In the genomic region with DNA sequence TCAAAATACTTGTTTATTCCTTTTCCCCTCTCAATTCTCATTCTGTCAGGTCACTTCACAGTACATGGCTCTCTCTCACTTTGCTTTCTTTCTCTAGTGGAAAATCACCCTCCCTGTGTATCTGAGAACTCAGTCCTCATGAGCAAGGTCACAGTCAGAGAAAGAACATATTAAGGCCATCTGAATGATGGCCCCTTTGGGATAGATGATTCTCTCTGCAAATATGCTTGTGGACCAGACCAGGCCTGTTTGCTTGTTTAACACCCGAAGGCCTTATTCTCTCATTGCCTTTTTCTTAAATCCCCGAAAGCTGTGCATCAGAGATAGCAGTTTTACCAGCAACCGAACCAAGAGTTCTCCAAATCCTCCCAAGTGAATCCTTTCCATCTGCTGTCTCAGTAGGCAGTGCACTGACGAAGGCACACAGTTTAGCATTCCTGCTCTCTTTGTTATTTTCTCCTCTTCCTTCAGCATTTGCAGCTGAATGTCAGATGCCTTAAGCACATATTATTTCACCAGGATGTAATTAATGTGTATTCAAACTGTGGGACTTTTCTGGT, we compare ENCODE assay signal across 1 cellular context.
TF ChIP-seq lines count a peak whose summit lies in the region.

No MANE protein-coding gene starts in this region.

TF ChIP-seq in GM23338, 12 proteins besides CTCF, POLR2A, EP300 and RAD21:
- TF ChIP-seq ETS1 (IDR thresholded peaks at IDR 0.05) (no peak), JUNB (IDR thresholded peaks at IDR 0.05; ENCODE audit: unreplicated experiment) (no peak), EZH2phosphoT487 (IDR thresholded peaks at IDR 0.05; ENCODE audit: unreplicated experiment) (no peak), NANOG (IDR thresholded peaks at IDR 0.05; ENCODE audit: borderline replicate concordance) (no peak), ZNF462 (CRISPR knock-in tag; IDR thresholded peaks at IDR 0.05) (no peak), STAT1 (IDR thresholded peaks at IDR 0.05; ENCODE audit: unreplicated experiment) (no peak), CREB1 (CRISPR knock-in tag; IDR thresholded peaks at IDR 0.05; ENCODE audit: low read depth) (no peak), EZH2 (IDR thresholded peaks at IDR 0.05; ENCODE audit: low read depth, unreplicated experiment) (no peak)
- TF ChIP-seq, protein P1, sequence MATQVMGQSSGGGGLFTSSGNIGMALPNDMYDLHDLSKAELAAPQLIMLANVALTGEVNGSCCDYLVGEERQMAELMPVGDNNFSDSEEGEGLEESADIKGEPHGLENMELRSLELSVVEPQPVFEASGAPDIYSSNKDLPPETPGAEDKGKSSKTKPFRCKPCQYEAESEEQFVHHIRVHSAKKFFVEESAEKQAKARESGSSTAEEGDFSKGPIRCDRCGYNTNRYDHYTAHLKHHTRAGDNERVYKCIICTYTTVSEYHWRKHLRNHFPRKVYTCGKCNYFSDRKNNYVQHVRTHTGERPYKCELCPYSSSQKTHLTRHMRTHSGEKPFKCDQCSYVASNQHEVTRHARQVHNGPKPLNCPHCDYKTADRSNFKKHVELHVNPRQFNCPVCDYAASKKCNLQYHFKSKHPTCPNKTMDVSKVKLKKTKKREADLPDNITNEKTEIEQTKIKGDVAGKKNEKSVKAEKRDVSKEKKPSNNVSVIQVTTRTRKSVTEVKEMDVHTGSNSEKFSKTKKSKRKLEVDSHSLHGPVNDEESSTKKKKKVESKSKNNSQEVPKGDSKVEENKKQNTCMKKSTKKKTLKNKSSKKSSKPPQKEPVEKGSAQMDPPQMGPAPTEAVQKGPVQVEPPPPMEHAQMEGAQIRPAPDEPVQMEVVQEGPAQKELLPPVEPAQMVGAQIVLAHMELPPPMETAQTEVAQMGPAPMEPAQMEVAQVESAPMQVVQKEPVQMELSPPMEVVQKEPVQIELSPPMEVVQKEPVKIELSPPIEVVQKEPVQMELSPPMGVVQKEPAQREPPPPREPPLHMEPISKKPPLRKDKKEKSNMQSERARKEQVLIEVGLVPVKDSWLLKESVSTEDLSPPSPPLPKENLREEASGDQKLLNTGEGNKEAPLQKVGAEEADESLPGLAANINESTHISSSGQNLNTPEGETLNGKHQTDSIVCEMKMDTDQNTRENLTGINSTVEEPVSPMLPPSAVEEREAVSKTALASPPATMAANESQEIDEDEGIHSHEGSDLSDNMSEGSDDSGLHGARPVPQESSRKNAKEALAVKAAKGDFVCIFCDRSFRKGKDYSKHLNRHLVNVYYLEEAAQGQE (IDR thresholded peaks at IDR 0.05; ENCODE audit: unreplicated experiment): no peak
